8 cellular contexts compared by ENCODE assay signal in genomic region chr6:33787336-33787953, GRCh38. TPM values are rescaled to one million over a fixed set of nuclear protein-coding genes. Genes with fewer than 3 reads are reported as not detected.
A peak's percentile ranks its signal among the peaks of the same experiment; 100 is the strongest.
DNase-seq lines count a peak whose midpoint lies in the region; TF ChIP-seq lines count a peak whose summit lies in the region.

No MANE protein-coding gene starts in this region.

- no peak for TF ChIP-seq CTCF in C4-2B (conservative IDR thresholded peaks at IDR 0.05)
- TF ChIP-seq CTCF in nephron (IDR thresholded peaks at IDR 0.05; ENCODE audit: unreplicated experiment in 3 of 3) = no peak

- intact Hi-C loops in dendritic cell treated with granulocyte-macrophage colony-stimulating factor and Interleukin-4, amounts not matched to agents 40 ng/mL and 50 ng/mL, for 4 days (cut with micrococcal nuclease) = no loop called here

- peak overlapping the region; percentile 85 for H3K4me3 Mint-ChIP-seq in dendritic cell treated with granulocyte-macrophage colony-stimulating factor and Interleukin-4, amounts not matched to agents 40 ng/mL and 50 ng/mL, for 4 days
- H3K4me3 Mint-ChIP-seq in nephron = peak overlapping the region; percentile 95 to 96 (median 96)

- no peaks in the 10 kb centered on the region for H3K27me3 ChIP-seq in MG63

- peak overlapping the region; percentile 56 for H3K4me3 ChIP-seq in MG63

- DNase-seq in MG63 (peak; percentile 11), AML-193 (lab: John Stamatoyannopoulos, UW) (no peak), 8988T (no peak), G401 (ENCODE audit: low spot score) (no peak)
- no peak for DNase-seq in activated CD4-positive, CD25-positive, alpha-beta regulatory T cell treated with anti-CD3 and anti-CD28 coated beads, Interleukin-2, amount 50 U/mL, for 72 hours

- peak overlapping the region; percentile 90 for H3K27ac Mint-ChIP-seq in dendritic cell treated with granulocyte-macrophage colony-stimulating factor and Interleukin-4, amounts not matched to agents 40 ng/mL and 50 ng/mL, for 4 days
- H3K27ac Mint-ChIP-seq in nephron = peak overlapping the region; percentile 96 to 98 (median 97)

- peaks cover 46% of the 10 kb centered on the region for H3K4me1 Mint-ChIP-seq in dendritic cell treated with granulocyte-macrophage colony-stimulating factor and Interleukin-4, amounts not matched to agents 40 ng/mL and 50 ng/mL, for 4 days (ENCODE audit: low read depth)
- peaks cover 74% of the 10 kb centered on the region for H3K4me1 Mint-ChIP-seq in nephron

- peaks cover 11% of the 10 kb centered on the region for H3K36me3 ChIP-seq in MG63

- no peaks in the 10 kb centered on the region for H3K9me3 ChIP-seq in MG63

- peaks cover 8% of the 10 kb centered on the region for H3K27me3 Mint-ChIP-seq in dendritic cell treated with granulocyte-macrophage colony-stimulating factor and Interleukin-4, amounts not matched to agents 40 ng/mL and 50 ng/mL, for 4 days
- no peaks in the 10 kb centered on the region for H3K27me3 Mint-ChIP-seq in nephron (ENCODE audit: low read depth)

- in situ Hi-C loops in G401 (cut with HindIII; ENCODE audit: low sequenced_read_pairs) = no loop called here

- H3K27ac ChIP-seq in C4-2B = peak overlapping the region; percentile 95

- H3K9me3 Mint-ChIP-seq in dendritic cell treated with granulocyte-macrophage colony-stimulating factor and Interleukin-4, amounts not matched to agents 40 ng/mL and 50 ng/mL, for 4 days = no peaks in the 10 kb centered on the region
- H3K9me3 Mint-ChIP-seq in nephron = no peaks in the 10 kb centered on the region

- peaks cover 49% of the 10 kb centered on the region for H3K36me3 Mint-ChIP-seq in dendritic cell treated with granulocyte-macrophage colony-stimulating factor and Interleukin-4, amounts not matched to agents 40 ng/mL and 50 ng/mL, for 4 days (ENCODE audit: low read depth)
- peaks cover 34% of the 10 kb centered on the region for H3K36me3 Mint-ChIP-seq in nephron (ENCODE audit: low read depth)

RNA-seq across cellular contexts. Expression of gene LEMD2, which starts 1.5 kb away (rescaled TPM):
- 30.5 and 36.0 TPM in 2 replicates for total RNA-seq in MG63 (2014; rRNA removed; shearing (Covaris generic); ENCODE audit: low replicate concordance)
- 65.1 and 66.7 TPM in 2 replicates for total RNA-seq in G401 (2014; rRNA removed; shearing (Covaris generic))

RNA-seq across cellular contexts. Expression of gene MLN, which starts 16.4 kb away (rescaled TPM):
- not detected in 2 replicates for total RNA-seq in MG63 (2014; rRNA removed; shearing (Covaris generic); ENCODE audit: low replicate concordance)
- total RNA-seq in G401 (2014; rRNA removed; shearing (Covaris generic)) = 2.5 TPM in 1 of 2 replicates, not detected in the other

RNA-seq across cellular contexts. Expression of gene IP6K3, which starts 40.7 kb away (rescaled TPM):
- not detected in 2 replicates for total RNA-seq in MG63 (2014; rRNA removed; shearing (Covaris generic); ENCODE audit: low replicate concordance)
- 42.6 and 51.1 TPM in 2 replicates for total RNA-seq in G401 (2014; rRNA removed; shearing (Covaris generic))

Comparison
In these comparisons a context has a peak if more than half of its experiments do, and no peak if none do; other contexts are left out.
1. RNA of gene IP6K3, which starts 40.7 kb away (total RNA-seq): 42.6 to 51.1 TPM in G401; not detected in MG63; every median in the first group is over 10 times any median in the second.